Comparison of ENCODE assay signal across 25 cellular contexts in the genomic region with DNA sequence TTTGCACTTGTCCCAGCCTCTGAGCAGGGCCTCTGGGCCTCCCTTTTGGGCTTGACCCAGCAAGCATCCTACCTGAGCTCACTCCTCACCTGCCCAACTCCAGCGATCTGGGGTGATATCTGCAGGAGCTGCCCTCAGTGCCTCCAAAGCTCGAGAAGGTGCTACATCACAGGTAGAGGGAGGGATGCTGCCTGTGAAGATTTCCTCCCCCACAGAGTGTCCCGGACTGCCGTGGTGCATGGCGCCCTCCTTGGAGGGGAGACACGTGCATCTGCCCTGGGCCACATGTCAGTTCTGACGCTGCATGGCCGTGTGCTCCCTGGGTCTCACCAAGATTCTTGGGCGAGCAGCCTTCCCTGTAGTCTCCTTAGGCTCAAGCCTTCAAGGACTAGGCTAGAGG. TPM values are rescaled to one million over a fixed set of nuclear protein-coding genes. Genes with fewer than 3 reads are reported as not detected.
DNase-seq lines count a peak whose midpoint lies in the region; ATAC-seq, FAIRE-seq and TF ChIP-seq lines count a peak whose summit lies in the region.
"Had no signal": no experiment of that assay in that cellular context is flagged by ENCODE, and none has a peak within 500 bp of the region (broad histone marks: within the 10 kb centered on the region; RNA-seq: fewer than 3 reads in every experiment).

No MANE protein-coding gene starts in this region.

- H3K36me3 ChIP-seq in K562 (ENCODE audit: control insufficient read depth, insufficient read depth, low read length): no peaks in the 10 kb centered on the region
- no peaks in the 10 kb centered on the region for H3K36me3 ChIP-seq in sigmoid colon
- H3K36me3 ChIP-seq in adrenal gland (replicated peaks in 1 of 2): no peaks in the 10 kb centered on the region
- H3K36me3 ChIP-seq: SJCRH30 had no signal

- TF ChIP-seq POLR2A in K562 (conservative IDR thresholded peaks at IDR 0.05) (no peak), sigmoid colon (IDR thresholded peaks at IDR 0.05) (no peak), adrenal gland (IDR thresholded peaks at IDR 0.05) (no peak)

- CTCF ChIA-PET in K562 (lab: Yijun Ruan, JAX; ENCODE audit: low intra/inter-chr PET ratio): interaction anchor here (1.1 kb wide), 1 partner anchor 535 kb away, joined by 3 read pairs; no protein-coding TSS in a partner anchor

- H3K27me3 ChIP-seq in K562 (ENCODE audit: control insufficient read depth in 2 of 2, insufficient read depth in 2 of 2, low read length in 2 of 2) (peaks cover 10 to 39% of the 10 kb centered on the region in 2 experiments; a peak in 3 of 5 replicates), dorsolateral prefrontal cortex (no peaks in the 10 kb centered on the region), sigmoid colon (no peaks in the 10 kb centered on the region), adrenal gland (no peaks in the 10 kb centered on the region)
- H3K27me3 ChIP-seq: SJCRH30 had no signal

- in situ Hi-C loops in K562 (cut with MboI): loop anchor here (10.0 kb wide), 1 partner anchor 524 kb away; no protein-coding TSS in a partner anchor

- H2AFZ ChIP-seq in K562 (ENCODE audit: low read depth, low read length): no peak overlapping the region; the same call in 1 of the 2 replicates
- H2AFZ ChIP-seq: PC-9 had no signal

- DNase-seq in K562 (ENCODE audit: extremely low read depth in 1 of 4, low spot score in 3 of 4) (no peak), dorsolateral prefrontal cortex (no peak), sigmoid colon (peak; percentile 55), adrenal gland (no peak), COLO829 (ENCODE audit: low spot score) (no peak), NCI-H1436 (lab: John Stamatoyannopoulos, UW) (no peak)
- DNase-seq: CD8-positive, alpha-beta T cell; DMS79 treated with DMSO at 0.1 percent for 48 hours; GF-D8; GOT3; HCEC 1CT; IMR-90; NCI-H1048; NCI-H1417; NCI-H1694 treated with DMSO at 0.1 percent for 48 hours; NCI-H2081; NCI-H2227 treated with DMSO at 0.1 percent for 48 hours; NCI-H526 treated with DMSO at 0.1 percent for 48 hours; PC-9; SJCRH30 had no signal

- ATAC-seq in K562 (no peak), HG02970 (IDR thresholded peaks at IDR 0.05; ENCODE audit: low FRiP score, unreplicated experiment) (no peak)
- ATAC-seq: A549; CD8-positive, alpha-beta T cell; Right ventricle myocardium inferior had no signal

- H3K4me1 ChIP-seq in K562 (replicated peaks in 1 of 2; ENCODE audit: control insufficient read depth in 2 of 2, insufficient read depth in 2 of 2, low read length in 2 of 2) (peaks cover 0 to 10% of the 10 kb centered on the region in 2 experiments; a peak in 3 of 5 replicates), sigmoid colon (peaks cover 0 to 10% (median 2%) of the 10 kb centered on the region in 4 donors), adrenal gland (replicated peaks in 1 of 2) (no peaks in the 10 kb centered on the region)
- H3K4me1 ChIP-seq: A549 had no signal

- no peak overlapping the region for H3K4me2 ChIP-seq in K562 (ENCODE audit: insufficient read depth, low read length)
- H3K4me2 ChIP-seq: A549, KMS-11, PC-9 had no signal

- no peaks in the 10 kb centered on the region for H3K79me2 ChIP-seq in K562 (ENCODE audit: control insufficient read depth, insufficient read depth, low read length)

- H3K4me3 ChIP-seq in K562 (no peak overlapping the region), dorsolateral prefrontal cortex (no peak overlapping the region), sigmoid colon (no peak overlapping the region), adrenal gland (no peak overlapping the region)
- H3K4me3 ChIP-seq: A549, PC-9, SJCRH30 had no signal

- POLR2A ChIA-PET in K562 (lab: Yijun Ruan, JAX): interaction anchor here (0.5 kb wide), 1 partner anchor 326 kb away, joined by 4 read pairs; no protein-coding TSS in a partner anchor

- H3K27ac ChIP-seq in K562 (ENCODE audit: extremely low read depth, low read depth, low read length) (no peak overlapping the region), dorsolateral prefrontal cortex (peak overlapping the region; percentile 60 to 99 (median 94)), sigmoid colon (no peak overlapping the region), adrenal gland (no peak overlapping the region)
- H3K27ac ChIP-seq: A549, KMS-11, PC-9, SJCRH30 had no signal

- TF ChIP-seq EP300 in K562 (IDR thresholded peaks at IDR 0.05; ENCODE audit: low read length): no peak
- no peak for TF ChIP-seq EP300 in sigmoid colon (IDR thresholded peaks at IDR 0.05)

- 3% methylated on average over 9 of the region's 9 CpGs for WGBS in K562 (ENCODE audit: insufficient coverage, low coverage, missing lambda C conversion rate)
- WGBS in sigmoid colon, 2 donors: 91 to 94% methylated on average over 9 of the region's 9 CpGs
- WGBS in adrenal gland, 4 donors: 87 to 100% (median 94%) methylated on average over 2 to 9 of the region's 9 CpGs

- peaks cover 4% of the 10 kb centered on the region for H3K9me3 ChIP-seq in K562 (replicated peaks; ENCODE audit: control insufficient read depth, insufficient read depth, low read depth, low read length)
- H3K9me3 ChIP-seq in sigmoid colon: no peaks in the 10 kb centered on the region
- no peaks in the 10 kb centered on the region for H3K9me3 ChIP-seq in adrenal gland (replicated peaks in 1 of 3)
- H3K9me3 ChIP-seq: SJCRH30 had no signal

- no peaks in the 10 kb centered on the region for H4K20me1 ChIP-seq in K562 (replicated peaks; ENCODE audit: control insufficient read depth, insufficient read depth, low read length)

- TF ChIP-seq CTCF in K562 (IDR thresholded peaks at IDR 0.05 in 2 of 3, conservative IDR thresholded peaks at IDR 0.05 in 1 of 3; ENCODE audit: insufficient read depth in 2 of 3, low read depth in 1 of 3, low read length in 3 of 3): no peak
- no peak for TF ChIP-seq CTCF in dorsolateral prefrontal cortex (IDR thresholded peaks at IDR 0.05 in 54 of 56, conservative IDR thresholded peaks at IDR 0.05 in 2 of 56; ENCODE audit: low read depth in 1 of 56, partially characterized antibody in 56 of 56)
- TF ChIP-seq CTCF in sigmoid colon (IDR thresholded peaks at IDR 0.05): no peak
- TF ChIP-seq CTCF in adrenal gland (IDR thresholded peaks at IDR 0.05): no peak

- H3K9me1 ChIP-seq in K562 (ENCODE audit: control insufficient read depth, insufficient read depth, low read length): peaks cover 2% of the 10 kb centered on the region

- no peak for TF ChIP-seq RAD21 in K562 (CRISPR knock-in tag; conservative IDR thresholded peaks at IDR 0.05 in 1 of 2, IDR thresholded peaks at IDR 0.05 in 1 of 2)

- no TSS peak for BruUV-seq in K562 (replicated peaks; lab: Mats Ljungman, UMichigan)

- intact Hi-C loops in K562 (cut with micrococcal nuclease): no loop called here
- intact Hi-C loops in dorsolateral prefrontal cortex (cut with DNase I): no loop called here
- intact Hi-C loops in sigmoid colon (cut with DNase I): no loop called here
- intact Hi-C loops in adrenal gland (cut with DNase I): no loop called here

- H3K9ac ChIP-seq in K562 (ENCODE audit: insufficient read depth in 1 of 2, low read depth in 2 of 2, low read length in 2 of 2): peak overlapping the region in 1 of 2 experiments; percentile 15; a peak in 1 of 4 replicates
- H3K9ac ChIP-seq: KMS-11 had no signal

- FAIRE-seq in K562 (lab: Jason Lieb, UNC): no peak
- FAIRE-seq: A549, GM12891 had no signal

RNA-seq across cellular contexts. Expression of a gene that starts 27.7 kb away (rescaled TPM):
- 18.4 and 30.9 TPM in 2 replicates for total RNA-seq in K562 (2011; cell fraction: chromatin; rRNA removed; ENCODE audit: low replicate concordance)
- total RNA-seq in K562 (2011; cell fraction: nucleolus; rRNA removed): 52.2 and 53.7 TPM in 2 replicates
- total RNA-seq in K562 (2011; cell fraction: nucleoplasm; rRNA removed): 47.9 and 75.6 TPM in 2 replicates
- total RNA-seq in K562 (2014; rRNA removed) (97.3 and 100 TPM in 2 replicates), K562 (2014; rRNA removed; fragmentation: Illumina TruSeq; extraction: Trizol) (62.9 and 72.8 TPM in 2 replicates), K562 (2015; rRNA removed; fragmentation: Illumina TruSeq; extraction: Trizol) (51.0 and 55.1 TPM in 2 replicates), K562 (2021) (74.0 and 74.4 TPM in 2 replicates), dorsolateral prefrontal cortex (100 to 1,000 TPM in 3 of 120 experiments, 10 to 100 TPM in 117; 43.3 to 144 (median 67.5) TPM), sigmoid colon (100 to 1,000 TPM; 100 to 136 (median 120) TPM), adrenal gland (100 to 1,000 TPM in 2 of 8 donors, 10 to 100 TPM in 6; 57.4 to 226 (median 82.2) TPM)
- polyA plus RNA-seq in K562 (2011; rRNA removed) (87.6 and 92.4 TPM in 2 replicates), K562 (2014; fragmentation: Illumina TruSeq; extraction: Trizol) (53.4 and 59.9 TPM in 2 replicates), K562 (2014; fragmentation: Nextera tagmentation; extraction: Ambion mirVana) (10 to 100 TPM in 1 of 2 experiments, 1 to 10 TPM in 1; 6.1 to 11.4 TPM), K562 (2014; rRNA removed) (89.2 and 95.7 TPM in 2 replicates), sigmoid colon (10 to 100 TPM; 27.0 to 66.1 (median 42.1) TPM), adrenal gland (100 to 1,000 TPM in 2 of 3 donors, 10 to 100 TPM in 1; 47.3 to 165 (median 103) TPM)
- polyA plus RNA-seq in K562 (2011; cell fraction: cytosol; rRNA removed): 66.7 and 98.8 TPM in 2 replicates
- polyA plus RNA-seq in K562 (2011; cell fraction: nucleus; rRNA removed): 32.2 and 37.6 TPM in 2 replicates
- polyA plus RNA-seq in K562 (2012): 70.5 and 73.8 TPM in 2 replicates
- polyA minus RNA-seq in K562 (2011; rRNA and poly(A)+ RNA removed): 20.8 and 22.7 TPM in 2 replicates
- polyA minus RNA-seq in K562 (2011; cell fraction: cytosol; rRNA and poly(A)+ RNA removed): 15.7 and 18.1 TPM in 2 replicates
- polyA minus RNA-seq in K562 (2011; cell fraction: nucleus; rRNA and poly(A)+ RNA removed): 4.0 and 9.8 TPM in 2 replicates

RNA-seq across cellular contexts. Expression of a gene that starts 45.7 kb away (rescaled TPM):
- total RNA-seq in K562 (2011; cell fraction: chromatin; rRNA removed; ENCODE audit: low replicate concordance): 20.1 and 37.7 TPM in 2 replicates
- 34.2 and 37.6 TPM in 2 replicates for total RNA-seq in K562 (2011; cell fraction: nucleolus; rRNA removed)
- 23.3 and 27.4 TPM in 2 replicates for total RNA-seq in K562 (2011; cell fraction: nucleoplasm; rRNA removed)
- total RNA-seq in K562 (2014; rRNA removed) (10.2 and 19.9 TPM in 2 replicates), K562 (2014; rRNA removed; fragmentation: Illumina TruSeq; extraction: Trizol) (17.7 and 19.3 TPM in 2 replicates), K562 (2015; rRNA removed; fragmentation: Illumina TruSeq; extraction: Trizol) (16.4 and 17.9 TPM in 2 replicates), K562 (2021) (14.7 and 18.1 TPM in 2 replicates), dorsolateral prefrontal cortex (10 to 100 TPM in 118 of 120 experiments, 1 to 10 TPM in 2; 6.9 to 82.7 (median 24.1) TPM), sigmoid colon (1 to 10 TPM; 1.6 to 6.9 (median 3.0) TPM), adrenal gland (1 to 10 TPM; 2.4 to 7.6 (median 6.0) TPM)
- polyA plus RNA-seq in K562 (2011; rRNA removed) (17.3 and 22.0 TPM in 2 replicates), K562 (2014; fragmentation: Illumina TruSeq; extraction: Trizol) (13.1 and 14.9 TPM in 2 replicates), K562 (2014; fragmentation: Nextera tagmentation; extraction: Ambion mirVana) (10 to 100 TPM in 1 of 2 experiments, 1 to 10 TPM in 1; 7.1 to 10.6 TPM), K562 (2014; rRNA removed) (14.3 and 15.3 TPM in 2 replicates), sigmoid colon (1 to 10 TPM in 2 of 3 donors, under 1 TPM in 1; 0.60 to 4.6 (median 1.8) TPM), adrenal gland (1 to 10 TPM; 1.9 to 4.1 (median 1.9) TPM)
- polyA plus RNA-seq in K562 (2011; cell fraction: cytosol; rRNA removed): 23.6 and 25.5 TPM in 2 replicates
- polyA plus RNA-seq in K562 (2011; cell fraction: nucleus; rRNA removed): 22.9 and 24.1 TPM in 2 replicates
- 7.3 and 12.3 TPM in 2 replicates for polyA plus RNA-seq in K562 (2012)
- 21.0 and 27.3 TPM in 2 replicates for polyA minus RNA-seq in K562 (2011; rRNA and poly(A)+ RNA removed)
- polyA minus RNA-seq in K562 (2011; cell fraction: cytosol; rRNA and poly(A)+ RNA removed): 19.5 and 19.6 TPM in 2 replicates
- polyA minus RNA-seq in K562 (2011; cell fraction: nucleus; rRNA and poly(A)+ RNA removed): 23.6 and 30.5 TPM in 2 replicates

Comparison
In these comparisons a context has a peak if more than half of its experiments do, and no peak if none do; other contexts are left out.
1. H3K27ac ChIP-seq: peak in dorsolateral prefrontal cortex (59 of 59); none in K562 (single experiment), sigmoid colon (0 of 4) and adrenal gland (0 of 5).